ENCODE assay signal across 17 cellular contexts in genomic region chr3:172115787-172116186, GRCh38.
A peak's percentile ranks its signal among the peaks of the same experiment; 100 is the strongest.
DNase-seq lines count a peak whose midpoint lies in the region; ATAC-seq and TF ChIP-seq lines count a peak whose summit lies in the region.
"Had no signal": no experiment of that assay in that cellular context is flagged by ENCODE, and none has a peak within 500 bp of the region (broad histone marks: within the 10 kb centered on the region; RNA-seq: fewer than 3 reads in every experiment).

No MANE protein-coding gene starts in this region.

- H3K4me3 Mint-ChIP-seq in endothelial cell (ENCODE audit: unreplicated experiment) (no peak overlapping the region), nephron progenitor cell (no peak overlapping the region)
- H3K4me3 Mint-ChIP-seq: CD4-positive, alpha-beta memory T cell had no signal

- peaks cover 98% of the 10 kb centered on the region for H3K79me2 ChIP-seq in PC-9 (ENCODE audit: low read depth)

- no peaks in the 10 kb centered on the region for H3K9me3 ChIP-seq in PC-9 (ENCODE audit: insufficient read depth, low read depth)
- H3K9me3 ChIP-seq: BE2C had no signal

- H3K27ac Mint-ChIP-seq in endothelial cell (ENCODE audit: unreplicated experiment) (peak overlapping the region; percentile 10), nephron progenitor cell (peak overlapping the region; percentile 43)

- TF ChIP-seq CTCF in AG10803 (conservative IDR thresholded peaks at IDR 0.05; ENCODE audit: low read length): no peak
- no peak for TF ChIP-seq CTCF in PC-9 (conservative IDR thresholded peaks at IDR 0.05)
- no peak for TF ChIP-seq CTCF in endothelial cell (IDR thresholded peaks at IDR 0.05; ENCODE audit: unreplicated experiment)
- TF ChIP-seq CTCF in nephron progenitor cell (IDR thresholded peaks at IDR 0.05): no peak

- H2AFZ ChIP-seq in PC-9: no peak overlapping the region
- H2AFZ ChIP-seq: GM23248 had no signal

- peak overlapping the region; percentile 10; the same call in 1 of the 2 replicates for H3K27ac ChIP-seq in PC-9
- H3K27ac ChIP-seq: C4-2B, GM23248 had no signal

- CTCF ChIA-PET in PC-9 (lab: Charles Lee): no interaction called here

- DNase-seq in AG10803 (ENCODE audit: low read depth): peak; percentile 38
- DNase-seq in PC-9: no peak
- DNase-seq in endothelial cell (ENCODE audit: low spot score): no peak
- no peak for DNase-seq in nephron progenitor cell
- DNase-seq in NCI-H2029 treated with DMSO at 0.1 percent for 48 hours (lab: John Stamatoyannopoulos, UW): no peak
- no peak for DNase-seq in EL
- DNase-seq: ACHN; BE2C; CD4-positive, alpha-beta memory T cell; DMS153; DMS79 treated with DMSO at 0.1 percent for 48 hours; GF-D8; GM23248; IMR-90 had no signal

- H3K27me3 ChIP-seq in PC-9 (ENCODE audit: insufficient read depth, low read depth): no peaks in the 10 kb centered on the region
- H3K27me3 ChIP-seq: BE2C had no signal

- H4K20me1 ChIP-seq in PC-9 (ENCODE audit: insufficient read depth): peaks cover 78% of the 10 kb centered on the region

- peaks cover 7% of the 10 kb centered on the region for H3K27me3 Mint-ChIP-seq in endothelial cell (ENCODE audit: unreplicated experiment)
- no peaks in the 10 kb centered on the region for H3K27me3 Mint-ChIP-seq in nephron progenitor cell (ENCODE audit: low read depth, poor library complexity)
- H3K27me3 Mint-ChIP-seq: CD4-positive, alpha-beta memory T cell had no signal

- no peak overlapping the region for H3K4me2 ChIP-seq in PC-9

- no peaks in the 10 kb centered on the region for H3K9me3 Mint-ChIP-seq in endothelial cell (ENCODE audit: unreplicated experiment)
- H3K9me3 Mint-ChIP-seq in nephron progenitor cell: no peaks in the 10 kb centered on the region
- H3K9me3 Mint-ChIP-seq: CD4-positive, alpha-beta memory T cell had no signal

- no peaks in the 10 kb centered on the region for H3K9me2 ChIP-seq in PC-9 (ENCODE audit: insufficient read depth)

- peaks cover 37% of the 10 kb centered on the region for H3K4me1 Mint-ChIP-seq in endothelial cell (ENCODE audit: unreplicated experiment)
- no peaks in the 10 kb centered on the region for H3K4me1 Mint-ChIP-seq in nephron progenitor cell

- POLR2A ChIA-PET in PC-9 (lab: Charles Lee; ENCODE audit: unreplicated experiment): no interaction called here

- H3K4me1 ChIP-seq in PC-9 (replicated peaks; ENCODE audit: insufficient read depth): no peaks in the 10 kb centered on the region

- BruUV-seq in PC-9 (replicated peaks; lab: Mats Ljungman, UMichigan): no TSS peak

- H3K4me3 ChIP-seq in AG10803 (ENCODE audit: low read length) (no peak overlapping the region), PC-9 (no peak overlapping the region)
- H3K4me3 ChIP-seq: GM23248 had no signal

- H3K36me3 ChIP-seq in PC-9 (ENCODE audit: low read depth): peaks cover 87% of the 10 kb centered on the region

- H3K36me3 Mint-ChIP-seq in endothelial cell (ENCODE audit: low read depth, unreplicated experiment) (peaks cover 52% of the 10 kb centered on the region), nephron progenitor cell (ENCODE audit: low read depth) (peaks cover 76% of the 10 kb centered on the region)

- intact Hi-C loops in PC-9 (cut with micrococcal nuclease; ENCODE audit: unreplicated experiment): no loop called here

- H3F3A ChIP-seq in PC-9 (ENCODE audit: insufficient read depth, low read depth): peaks cover 77% of the 10 kb centered on the region

- ATAC-seq in HG03460 (IDR thresholded peaks at IDR 0.05; ENCODE audit: unreplicated experiment): no peak
- ATAC-seq: HCT116 had no signal
